Comparison of ENCODE assay signal across 8 cellular contexts in the genomic region with DNA sequence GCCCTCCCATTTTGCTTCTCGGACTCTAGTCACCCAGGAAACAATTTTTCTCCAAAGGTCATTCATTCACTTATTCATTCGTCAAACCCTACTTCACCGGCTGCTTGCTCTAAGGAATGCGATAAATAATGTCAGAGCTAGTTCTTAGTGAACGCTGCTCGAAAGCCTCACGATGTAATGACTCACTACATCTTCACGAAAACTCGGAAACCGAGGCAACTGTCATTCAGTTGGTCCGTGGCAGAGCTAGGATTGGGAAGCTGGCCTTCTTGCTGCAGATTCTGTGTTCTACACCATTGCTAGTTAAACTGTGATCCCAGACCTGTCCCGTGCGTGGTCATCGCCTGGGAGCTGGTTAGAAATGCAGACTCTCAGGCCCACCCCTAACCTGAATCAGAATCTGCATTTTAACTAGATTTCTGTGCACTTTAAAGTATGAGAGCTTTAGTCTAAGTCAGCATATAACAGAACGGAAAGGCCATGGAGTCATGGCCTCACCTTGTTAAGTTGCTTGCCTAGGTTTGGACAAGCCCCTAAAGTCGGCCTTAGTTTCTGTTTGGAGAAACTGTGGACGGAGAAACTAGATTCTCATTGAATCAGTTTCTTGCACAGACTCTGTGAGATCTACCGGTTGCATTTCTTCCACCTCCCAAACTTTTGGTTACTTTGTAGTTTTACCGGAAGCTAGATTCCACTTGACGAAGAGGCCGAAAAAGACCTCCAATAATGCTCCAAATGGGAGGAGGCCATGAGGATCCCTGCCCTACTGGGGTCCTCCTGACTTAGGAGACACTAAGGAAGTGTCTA. TPM values are rescaled to one million over a fixed set of nuclear protein-coding genes. Genes with fewer than 3 reads are reported as not detected.
DNase-seq lines count a peak whose midpoint lies in the region; ATAC-seq and TF ChIP-seq lines count a peak whose summit lies in the region.

No MANE protein-coding gene starts in this region.

- H3K4me1 Mint-ChIP-seq in activated B cell treated with CpG ODN at 0.5 μM for 24 hours, result peaks cover 47% of the 10 kb centered on the region

- H3K9me3 Mint-ChIP-seq in activated B cell treated with CpG ODN at 0.5 μM for 24 hours, result no peaks in the 10 kb centered on the region

- H3K36me3 ChIP-seq in HEK293 (ENCODE audit: control insufficient read depth in 2 of 2, insufficient read depth in 1 of 2, low read length in 2 of 2), result peaks cover 0 to 15% of the 10 kb centered on the region in 2 experiments; a peak in 1 of 3 replicates

- POLR2A ChIA-PET in HEK293 (lab: Yijun Ruan, JAX) (interaction anchor here (0.7 to 1.8 kb wide), 7 partner anchors 9 to 261 kb away, joined by 3 to 13 read pairs (median 5); a partner anchor contains a TSS), activated B cell treated with CpG ODN at 0.5 μM for 24 hours (lab: Charles Lee) (interaction anchor here (0.6 to 13.0 kb wide), 15 partner anchors 8 to 872 kb away, joined by 3 to 195 read pairs (median 4); a partner anchor contains a TSS)

- H3K27ac ChIP-seq in HEK293 (ENCODE audit: extremely low read depth, low read depth, low read length), result peak overlapping the region; percentile 30; the same call in 1 of the 2 replicates

- H3K27ac Mint-ChIP-seq in activated B cell treated with CpG ODN at 0.5 μM for 24 hours, result peak overlapping the region; percentile 89

- H3K4me3 ChIP-seq in HEK293 (ENCODE audit: low read depth, low read length), result peak overlapping the region; percentile 83
- H3K4me3 ChIP-seq in fibroblast of the aortic adventitia (ENCODE audit: low read depth, low read length), result peak overlapping the region; percentile 95
- peak overlapping the region; percentile 51 for H3K4me3 ChIP-seq in retinal pigment epithelial cell (ENCODE audit: low read length)

- H3K4me1 ChIP-seq in HEK293 (ENCODE audit: control insufficient read depth, insufficient read depth, low read length), result peaks cover 20% of the 10 kb centered on the region

- H3K36me3 Mint-ChIP-seq in activated B cell treated with CpG ODN at 0.5 μM for 24 hours (ENCODE audit: low read depth), result peaks cover 13% of the 10 kb centered on the region

- DNase-seq in AG20443 (ENCODE audit: low spot score), result peak; percentile 74
- DNase-seq in activated B cell treated with CpG ODN at 0.5 μM for 24 hours, result no peak
- DNase-seq in fibroblast of the aortic adventitia (ENCODE audit: low read depth), result peak; percentile 77
- DNase-seq in retinal pigment epithelial cell (ENCODE audit: low read depth), result peak; percentile 54
- DNase-seq in cerebellum (ENCODE audit: low spot score), result no peak
- no peak for DNase-seq in sciatic nerve (ENCODE audit: low spot score)

- CTCF ChIA-PET in HEK293 (lab: Yijun Ruan, JAX), result interaction anchor here (0.6 to 13.4 kb wide), 11 partner anchors 17 to 354 kb away, joined by 3 to 160 read pairs (median 4); a partner anchor contains a TSS
- CTCF ChIA-PET in activated B cell treated with CpG ODN at 0.5 μM for 24 hours (lab: Charles Lee), result interaction anchor here (0.9 to 8.0 kb wide), 4 partner anchors 19 to 155 kb away, joined by 4 to 90 read pairs (median 5); a partner anchor contains a TSS

- ATAC-seq in activated B cell treated with CpG ODN at 0.5 μM for 24 hours (ENCODE audit: low read depth) (peak; percentile 18), sciatic nerve (no peak), HG03039 (IDR thresholded peaks at IDR 0.05; ENCODE audit: unreplicated experiment) (no peak)

- H3K4me3 Mint-ChIP-seq in activated B cell treated with CpG ODN at 0.5 μM for 24 hours, result peak overlapping the region; percentile 90

- TF ChIP-seq CTCF in HEK293 (tag by site-specific recombination; IDR thresholded peaks at IDR 0.05) (no peak), activated B cell treated with CpG ODN at 0.5 μM for 24 hours (IDR thresholded peaks at IDR 0.05) (no peak), fibroblast of the aortic adventitia (IDR thresholded peaks at IDR 0.05; ENCODE audit: insufficient read depth, low read length) (no peak), retinal pigment epithelial cell (conservative IDR thresholded peaks at IDR 0.05; ENCODE audit: low read depth, low read length) (no peak)

- intact Hi-C loops in activated B cell treated with CpG ODN at 0.5 μM for 24 hours (cut with micrococcal nuclease), result loop anchor here (5.0 kb wide), 1 partner anchor 35 kb away; no protein-coding TSS in a partner anchor
- intact Hi-C loops in sciatic nerve (cut with DNase I), result no loop called here

- H3K27me3 Mint-ChIP-seq in activated B cell treated with CpG ODN at 0.5 μM for 24 hours, result no peaks in the 10 kb centered on the region

- H3K9me3 ChIP-seq in HEK293 (ENCODE audit: control insufficient read depth, insufficient read depth, low read depth, low read length), result no peaks in the 10 kb centered on the region

TF ChIP-seq in HEK293, 187 proteins besides CTCF, POLR2A, EP300 and RAD21 (continues in another document):
- TF ChIP-seq, protein P1, sequence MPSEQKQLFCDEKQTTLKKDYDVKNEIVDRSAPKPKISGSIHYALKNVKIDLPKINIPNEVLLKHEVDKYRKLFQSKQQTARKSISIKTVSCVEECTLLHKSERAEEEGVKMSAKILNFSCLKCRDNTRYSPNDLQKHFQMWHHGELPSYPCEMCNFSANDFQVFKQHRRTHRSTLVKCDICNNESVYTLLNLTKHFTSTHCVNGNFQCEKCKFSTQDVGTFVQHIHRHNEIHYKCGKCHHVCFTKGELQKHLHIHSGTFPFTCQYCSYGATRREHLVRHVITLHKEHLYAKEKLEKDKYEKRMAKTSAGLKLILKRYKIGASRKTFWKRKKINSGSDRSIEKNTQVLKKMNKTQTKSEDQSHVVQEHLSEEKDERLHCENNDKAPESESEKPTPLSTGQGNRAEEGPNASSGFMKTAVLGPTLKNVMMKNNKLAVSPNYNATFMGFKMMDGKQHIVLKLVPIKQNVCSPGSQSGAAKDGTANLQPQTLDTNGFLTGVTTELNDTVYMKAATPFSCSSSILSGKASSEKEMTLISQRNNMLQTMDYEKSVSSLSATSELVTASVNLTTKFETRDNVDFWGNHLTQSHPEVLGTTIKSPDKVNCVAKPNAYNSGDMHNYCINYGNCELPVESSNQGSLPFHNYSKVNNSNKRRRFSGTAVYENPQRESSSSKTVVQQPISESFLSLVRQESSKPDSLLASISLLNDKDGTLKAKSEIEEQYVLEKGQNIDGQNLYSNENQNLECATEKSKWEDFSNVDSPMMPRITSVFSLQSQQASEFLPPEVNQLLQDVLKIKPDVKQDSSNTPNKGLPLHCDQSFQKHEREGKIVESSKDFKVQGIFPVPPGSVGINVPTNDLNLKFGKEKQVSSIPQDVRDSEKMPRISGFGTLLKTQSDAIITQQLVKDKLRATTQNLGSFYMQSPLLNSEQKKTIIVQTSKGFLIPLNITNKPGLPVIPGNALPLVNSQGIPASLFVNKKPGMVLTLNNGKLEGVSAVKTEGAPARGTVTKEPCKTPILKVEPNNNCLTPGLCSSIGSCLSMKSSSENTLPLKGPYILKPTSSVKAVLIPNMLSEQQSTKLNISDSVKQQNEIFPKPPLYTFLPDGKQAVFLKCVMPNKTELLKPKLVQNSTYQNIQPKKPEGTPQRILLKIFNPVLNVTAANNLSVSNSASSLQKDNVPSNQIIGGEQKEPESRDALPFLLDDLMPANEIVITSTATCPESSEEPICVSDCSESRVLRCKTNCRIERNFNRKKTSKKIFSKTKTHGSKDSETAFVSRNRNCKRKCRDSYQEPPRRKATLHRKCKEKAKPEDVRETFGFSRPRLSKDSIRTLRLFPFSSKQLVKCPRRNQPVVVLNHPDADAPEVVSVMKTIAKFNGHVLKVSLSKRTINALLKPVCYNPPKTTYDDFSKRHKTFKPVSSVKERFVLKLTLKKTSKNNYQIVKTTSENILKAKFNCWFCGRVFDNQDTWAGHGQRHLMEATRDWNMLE (tag by site-specific recombination; conservative IDR thresholded peaks at IDR 0.05; ENCODE audit: low read depth), result peak; percentile 78
- TF ChIP-seq KLF9 (tag by site-specific recombination; IDR thresholded peaks at IDR 0.05; ENCODE audit: low read depth) (0 out of 2 replicates have a peak, but pooled peaks have one; percentile 15), ZBTB21 (tag by site-specific recombination; IDR thresholded peaks at IDR 0.05) (0 out of 2 replicates have a peak, but pooled peaks have one; percentile 8), ZNF394 (tag by site-specific recombination; IDR thresholded peaks at IDR 0.05; ENCODE audit: borderline replicate concordance) (peak; percentile 19; the same call in 1 of the 2 replicates), ZBTB17 (tag by site-specific recombination; IDR thresholded peaks at IDR 0.05) (peak; percentile 34), ZNF664 (tag by site-specific recombination; IDR thresholded peaks at IDR 0.05) (no peak), ZEB2 (tag by site-specific recombination; IDR thresholded peaks at IDR 0.05) (peak; percentile 23; the same call in 1 of the 2 replicates), SP3 (tag by site-specific recombination; IDR thresholded peaks at IDR 0.05) (0 out of 2 replicates have a peak, but pooled peaks have one; percentile 25), ZNF660 (tag by site-specific recombination; IDR thresholded peaks at IDR 0.05) (0 out of 2 replicates have a peak, but pooled peaks have one; percentile 23), ZNF211 (tag by site-specific recombination; IDR thresholded peaks at IDR 0.05; ENCODE audit: low read depth) (no peak), ZNF24 (tag by site-specific recombination; IDR thresholded peaks at IDR 0.05) (peak; percentile 84; the same call in 1 of the 2 replicates), ZNF423 (tag by site-specific recombination; IDR thresholded peaks at IDR 0.05) (peak; percentile 38; the same call in 1 of the 2 replicates), SP2 (tag by site-specific recombination; IDR thresholded peaks at IDR 0.05) (peak; percentile 3; the same call in 1 of the 2 replicates)

RNA-seq across cellular contexts. Expression of a gene that starts 0.6 kb away (rescaled TPM):
- total RNA-seq in activated B cell treated with CpG ODN at 0.5 μM for 24 hours (70.7 and 75.2 TPM in 2 replicates), fibroblast of the aortic adventitia (ENCODE audit: low replicate concordance) (25.8 and 28.1 TPM in 2 replicates), cerebellum (15.5 TPM), sciatic nerve (62.9 TPM)

RNA-seq across cellular contexts. Expression of a gene that starts 20.9 kb away (rescaled TPM):
- 39.5 and 43.2 TPM in 2 replicates for total RNA-seq in activated B cell treated with CpG ODN at 0.5 μM for 24 hours
- total RNA-seq in fibroblast of the aortic adventitia (ENCODE audit: low replicate concordance), result 4.2 and 14.2 TPM in 2 replicates
- total RNA-seq in cerebellum, result 10.3 TPM
- total RNA-seq in sciatic nerve, result 16.0 TPM

RNA-seq across cellular contexts. Expression of a gene that starts 21.3 kb away (rescaled TPM):
- total RNA-seq in activated B cell treated with CpG ODN at 0.5 μM for 24 hours (21.1 and 22.2 TPM in 2 replicates), fibroblast of the aortic adventitia (ENCODE audit: low replicate concordance) (29.9 and 36.6 TPM in 2 replicates), cerebellum (17.6 TPM), sciatic nerve (14.6 TPM)

RNA-seq across cellular contexts. Expression of a gene that starts 47.1 kb away (rescaled TPM):
- 7.7 and 8.0 TPM in 2 replicates for total RNA-seq in activated B cell treated with CpG ODN at 0.5 μM for 24 hours
- total RNA-seq in fibroblast of the aortic adventitia (ENCODE audit: low replicate concordance), result 2.7 and 11.2 TPM in 2 replicates
- 18.5 TPM for total RNA-seq in cerebellum
- total RNA-seq in sciatic nerve, result 6.4 TPM

Comparison
In these comparisons a context has a peak if more than half of its experiments do, and no peak if none do; other contexts are left out.
1. DNase-seq: peak in AG20443 (single experiment), fibroblast of the aortic adventitia (single experiment) and retinal pigment epithelial cell (single experiment); none in activated B cell treated with CpG ODN at 0.5 μM for 24 hours (single experiment), cerebellum (single experiment) and sciatic nerve (single experiment).
2. Peak in every context shown above with its lines, with median percentiles within 50 percentile points of each other: H3K4me3 ChIP-seq.